ENCODE assay signal across 8 cellular contexts in genomic region chr12:51814311-51815088, GRCh38. TPM values are rescaled to one million over a fixed set of nuclear protein-coding genes. Genes with fewer than 3 reads are reported as not detected.
DNase-seq lines count a peak whose midpoint lies in the region; ATAC-seq and TF ChIP-seq lines count a peak whose summit lies in the region.

No MANE protein-coding gene starts in this region.

- in situ Hi-C loops in brain microvascular endothelial cell (cut with HindIII; ENCODE audit: low pct_ligation_motif_present, low sequenced_read_pairs), result no loop called here

- no peak for TF ChIP-seq POLR2A in sigmoid colon (IDR thresholded peaks at IDR 0.05)

- peaks cover 5% of the 10 kb centered on the region for H3K27me3 ChIP-seq in CD8-positive, alpha-beta memory T cell (ENCODE audit: insufficient read depth, low read length, poor library complexity, severe bottlenecking)
- H3K27me3 ChIP-seq in brain microvascular endothelial cell (replicated peaks) (no peaks in the 10 kb centered on the region), iPS-15b (ENCODE audit: control insufficient read depth, insufficient read depth, low read length) (peaks cover 47% of the 10 kb centered on the region), sigmoid colon (peaks cover 4 to 39% (median 24%) of the 10 kb centered on the region in 3 donors)

- peaks cover 7 to 15% (median 10%) of the 10 kb centered on the region in 3 donors for H3K4me1 Mint-ChIP-seq in CD8-positive, alpha-beta memory T cell
- H3K4me1 Mint-ChIP-seq in IgD-negative memory B cell, result peaks cover 2 to 12% (median 3%) of the 10 kb centered on the region in 3 donors

- H3K9ac ChIP-seq in iPS-15b (ENCODE audit: low read depth, low read length), result peak overlapping the region; percentile 60

- DNase-seq in CD8-positive, alpha-beta memory T cell, result peak; percentile 44 to 77 (median 50)
- DNase-seq in UCSD-AML1 (lab: John Stamatoyannopoulos, UW; ENCODE audit: unreplicated experiment) (peak; percentile 70), brain microvascular endothelial cell (peak; percentile 25), sigmoid colon (peak; percentile 79), OCI-M1 (lab: John Stamatoyannopoulos, UW) (no peak)

- H3K36me3 Mint-ChIP-seq in CD8-positive, alpha-beta memory T cell, result peaks cover 0 to 1% (median 0%) of the 10 kb centered on the region in 3 donors
- H3K36me3 Mint-ChIP-seq in IgD-negative memory B cell, result peaks cover 9% of the 10 kb centered on the region

- H3K4me3 Mint-ChIP-seq in CD8-positive, alpha-beta memory T cell, result peak overlapping the region; percentile 78 to 93 (median 85)
- H3K4me3 Mint-ChIP-seq in IgD-negative memory B cell, result peak overlapping the region; percentile 61 to 87 (median 84)

- no peak overlapping the region for H3K27ac ChIP-seq in CD8-positive, alpha-beta memory T cell (ENCODE audit: low read depth, low read length)
- no peak overlapping the region for H3K27ac ChIP-seq in brain microvascular endothelial cell
- peak overlapping the region; percentile 64 to 79 (median 71) for H3K27ac ChIP-seq in sigmoid colon

- H3K4me3 ChIP-seq in CD8-positive, alpha-beta memory T cell (ENCODE audit: low read length), result peak overlapping the region; percentile 37
- peak overlapping the region; percentile 51 for H3K4me3 ChIP-seq in brain microvascular endothelial cell (ENCODE audit: low read depth, low read length)
- H3K4me3 ChIP-seq in iPS-15b (ENCODE audit: low read depth, low read length), result peak overlapping the region; percentile 50
- peak overlapping the region; percentile 52 to 67 (median 58) for H3K4me3 ChIP-seq in sigmoid colon

- POLR2A ChIA-PET in CD8-positive, alpha-beta memory T cell (lab: Charles Lee), result no interaction called here

- no peaks in the 10 kb centered on the region for H3K9me3 ChIP-seq in CD8-positive, alpha-beta memory T cell (ENCODE audit: low read length)
- H3K9me3 ChIP-seq in iPS-15b (ENCODE audit: control insufficient read depth, insufficient read depth, low read length) (no peaks in the 10 kb centered on the region), sigmoid colon (no peaks in the 10 kb centered on the region)

- no peak for ATAC-seq in HG02623 (IDR thresholded peaks at IDR 0.05; ENCODE audit: unreplicated experiment)

- CTCF ChIA-PET in CD8-positive, alpha-beta memory T cell (lab: Charles Lee), result interaction anchor here (1.2 to 2.3 kb wide), 3 partner anchors 10 to 22 kb away, joined by 3 to 21 read pairs (median 3); no protein-coding TSS in a partner anchor

- peaks cover 14% of the 10 kb centered on the region for H3K4me1 ChIP-seq in CD8-positive, alpha-beta memory T cell (ENCODE audit: insufficient read depth, low read length)
- no peaks in the 10 kb centered on the region for H3K4me1 ChIP-seq in iPS-15b (ENCODE audit: control insufficient read depth, insufficient read depth, low read length)
- H3K4me1 ChIP-seq in sigmoid colon, result peaks cover 0 to 13% (median 8%) of the 10 kb centered on the region in 4 donors

- intact Hi-C loops in sigmoid colon (cut with DNase I), result no loop called here

- peak overlapping the region in 3 of 8 donors; percentile 64 to 75 (median 75) for H3K27ac Mint-ChIP-seq in CD8-positive, alpha-beta memory T cell
- H3K27ac Mint-ChIP-seq in IgD-negative memory B cell, result no peak overlapping the region

- H3K9me3 Mint-ChIP-seq in CD8-positive, alpha-beta memory T cell, result no peaks in the 10 kb centered on the region
- H3K9me3 Mint-ChIP-seq in IgD-negative memory B cell, result no peaks in the 10 kb centered on the region

- no peaks in the 10 kb centered on the region for H3K36me3 ChIP-seq in CD8-positive, alpha-beta memory T cell (ENCODE audit: insufficient read depth, low read length)
- no peaks in the 10 kb centered on the region for H3K36me3 ChIP-seq in brain microvascular endothelial cell (replicated peaks)
- H3K36me3 ChIP-seq in iPS-15b (ENCODE audit: control insufficient read depth, insufficient read depth, low read length), result no peaks in the 10 kb centered on the region
- H3K36me3 ChIP-seq in sigmoid colon, result no peaks in the 10 kb centered on the region

- WGBS in sigmoid colon, 2 donors, result 2 to 3% methylated on average over 100 of the region's 100 CpGs

- no peak for TF ChIP-seq EP300 in sigmoid colon (IDR thresholded peaks at IDR 0.05)

- H3K27me3 Mint-ChIP-seq in CD8-positive, alpha-beta memory T cell, result no peaks in the 10 kb centered on the region
- peaks cover 43% of the 10 kb centered on the region for H3K27me3 Mint-ChIP-seq in IgD-negative memory B cell

- TF ChIP-seq CTCF in brain microvascular endothelial cell (IDR thresholded peaks at IDR 0.05; ENCODE audit: low read depth, low read length, missing control alignments) (peak; percentile 68), sigmoid colon (IDR thresholded peaks at IDR 0.05) (peak in 1 of 4 experiments; percentile 43)

RNA-seq across cellular contexts. Expression of gene FIGNL2, which starts 34.0 kb away (rescaled TPM):
- total RNA-seq in CD8-positive, alpha-beta memory T cell, result under 1 TPM; 0.42 to 0.70 TPM
- 0.12 TPM for polyA plus RNA-seq in CD8-positive, alpha-beta memory T cell
- not detected for polyA plus RNA-seq in IgD-negative memory B cell
- total RNA-seq in sigmoid colon, result under 1 TPM in 2 of 4 donors, not detected in 2; 0.28 to 0.36 TPM
- under 1 TPM in 1 of 3 donors, not detected in 2; 0.36 TPM for polyA plus RNA-seq in sigmoid colon

Comparison
In these comparisons a context has a peak if more than half of its experiments do, and no peak if none do; other contexts are left out.
1. H3K27ac ChIP-seq: peak in sigmoid colon (4 of 4); none in CD8-positive, alpha-beta memory T cell (single experiment) and brain microvascular endothelial cell (single experiment).
2. Peak in every context shown above with its lines, with median percentiles within 50 percentile points of each other: H3K4me3 ChIP-seq.